ENCODE assay signal across 9 cellular contexts in genomic region chr15:88256261-88257230, GRCh38. TPM values are rescaled to one million over a fixed set of nuclear protein-coding genes. Genes with fewer than 3 reads are reported as not detected.
A peak's percentile ranks its signal among the peaks of the same experiment; 100 is the strongest.
DNase-seq lines count a peak whose midpoint lies in the region; ATAC-seq and TF ChIP-seq lines count a peak whose summit lies in the region.
"Had no signal": no experiment of that assay in that cellular context is flagged by ENCODE, and none has a peak within 500 bp of the region (broad histone marks: within the 10 kb centered on the region; RNA-seq: fewer than 3 reads in every experiment).

Gene NTRK3 (minus strand): TSS chr15:88256739. CDS start chr15:88256153, 586 bp downstream.

- DNase-seq in GM13977 (ENCODE audit: low spot score) (peak; percentile 44), OCI-LY7 (ENCODE audit: low spot score) (peak; percentile 42), Kasumi-1 (lab: John Stamatoyannopoulos, UW) (no peak), AML-193 (lab: John Stamatoyannopoulos, UW) (no peak)
- no peak for DNase-seq in effector memory CD8-positive, alpha-beta T cell
- DNase-seq in natural killer cell treated with Interleukin-12 subunit alpha and Interleukin-12 subunit beta and Interleukin-15 and Interleukin-18, amount 100 ng/mL, for 72 hours (ENCODE audit: low spot score): no peak

- TF ChIP-seq CTCF in GM13977 (IDR thresholded peaks at IDR 0.05; ENCODE audit: extremely low read depth, insufficient read depth, missing control alignments) (no peak), OCI-LY7 (conservative IDR thresholded peaks at IDR 0.05; ENCODE audit: low read length) (no peak)

- CTCF ChIA-PET in OCI-LY7 (lab: Charles Lee; ENCODE audit: unreplicated experiment): no interaction called here

- intact Hi-C loops in OCI-LY7 (cut with micrococcal nuclease; ENCODE audit: unreplicated experiment): no loop called here

- H3K4me2 ChIP-seq in OCI-LY7 (ENCODE audit: low read length): peak within 1 kb of the TSS; percentile 74

- peaks cover 7% of the 10 kb centered on the region for H3K4me1 ChIP-seq in OCI-LY7 (ENCODE audit: insufficient read depth, low read length, poor library complexity, severe bottlenecking)

- H3K27ac Mint-ChIP-seq in effector memory CD8-positive, alpha-beta T cell: no peak within 1 kb of the TSS
- H3K27ac Mint-ChIP-seq in natural killer cell treated with Interleukin-12 subunit alpha and Interleukin-12 subunit beta and Interleukin-15 and Interleukin-18, amount 100 ng/mL, for 72 hours: no peak within 1 kb of the TSS

- peak within 1 kb of the TSS; percentile 71 for H3K4me3 ChIP-seq in OCI-LY7 (ENCODE audit: low read depth, low read length, poor library complexity, severe bottlenecking)
- H3K4me3 ChIP-seq: SK-N-MC had no signal

- POLR2A ChIA-PET in OCI-LY7 (lab: Charles Lee): interaction anchor here (1.3 to 1.8 kb wide), 2 partner anchors 144 to 146 kb away, joined by 3 to 10 read pairs; no protein-coding TSS in a partner anchor

- H3K27me3 Mint-ChIP-seq in effector memory CD8-positive, alpha-beta T cell: peaks cover 70 to 100% of the 10 kb centered on the region in 2 donors
- H3K27me3 Mint-ChIP-seq in natural killer cell treated with Interleukin-12 subunit alpha and Interleukin-12 subunit beta and Interleukin-15 and Interleukin-18, amount 100 ng/mL, for 72 hours: peaks cover 43 to 64% of the 10 kb centered on the region in 2 donors

- no peaks in the 10 kb centered on the region for H3K36me3 ChIP-seq in OCI-LY7 (ENCODE audit: insufficient read depth, low read length)

- no peak for ATAC-seq in effector memory CD8-positive, alpha-beta T cell (replicated peaks)
- no peak for ATAC-seq in natural killer cell treated with Interleukin-12 subunit alpha and Interleukin-12 subunit beta and Interleukin-15 and Interleukin-18, amount 100 ng/mL, for 72 hours
- ATAC-seq in HG02642 (IDR thresholded peaks at IDR 0.05; ENCODE audit: poor library complexity, unreplicated experiment) (no peak), HG03159 (IDR thresholded peaks at IDR 0.05; ENCODE audit: unreplicated experiment) (no peak)

- peak within 1 kb of the TSS; percentile 72 for H2AFZ ChIP-seq in OCI-LY7 (ENCODE audit: low read length)

- no TSS peak for BruUV-seq in OCI-LY7 (replicated peaks; lab: Mats Ljungman, UMichigan)

- H3K36me3 Mint-ChIP-seq in effector memory CD8-positive, alpha-beta T cell (ENCODE audit: insufficient read depth): peaks cover 5% of the 10 kb centered on the region
- no peaks in the 10 kb centered on the region for H3K36me3 Mint-ChIP-seq in natural killer cell treated with Interleukin-12 subunit alpha and Interleukin-12 subunit beta and Interleukin-15 and Interleukin-18, amount 100 ng/mL, for 72 hours

- in situ Hi-C loops in GM13977 (cut with MboI; ENCODE audit: low pct_unique_long_range_greater_than_20kb, low sequenced_read_pairs, unreplicated experiment): no loop called here

- H3K9me3 ChIP-seq in OCI-LY7 (ENCODE audit: low read length): no peaks in the 10 kb centered on the region

- no peaks in the 10 kb centered on the region for H3K79me2 ChIP-seq in OCI-LY7 (ENCODE audit: insufficient read depth, low read depth, low read length)

- H4K20me1 ChIP-seq in OCI-LY7 (ENCODE audit: insufficient read depth, low read length): no peaks in the 10 kb centered on the region

- peaks cover 0 to 13% of the 10 kb centered on the region in 2 donors for H3K4me1 Mint-ChIP-seq in effector memory CD8-positive, alpha-beta T cell (ENCODE audit: low read depth in 2 of 2)
- H3K4me1 Mint-ChIP-seq in natural killer cell treated with Interleukin-12 subunit alpha and Interleukin-12 subunit beta and Interleukin-15 and Interleukin-18, amount 100 ng/mL, for 72 hours (ENCODE audit: low read depth in 2 of 2): peaks cover 5 to 6% of the 10 kb centered on the region in 2 donors

- H3K4me3 Mint-ChIP-seq in effector memory CD8-positive, alpha-beta T cell: peak within 1 kb of the TSS; percentile 40 to 81
- H3K4me3 Mint-ChIP-seq in natural killer cell treated with Interleukin-12 subunit alpha and Interleukin-12 subunit beta and Interleukin-15 and Interleukin-18, amount 100 ng/mL, for 72 hours: peak within 1 kb of the TSS; percentile 48

- H3K9me2 ChIP-seq in OCI-LY7 (ENCODE audit: insufficient read depth, low read length): no peaks in the 10 kb centered on the region

- H3K27ac ChIP-seq in OCI-LY7 (ENCODE audit: low read depth, low read length, poor library complexity, severe bottlenecking): no peak within 1 kb of the TSS
- H3K27ac ChIP-seq: SK-N-MC had no signal

- H3K9me3 Mint-ChIP-seq in effector memory CD8-positive, alpha-beta T cell: no peaks in the 10 kb centered on the region
- H3K9me3 Mint-ChIP-seq in natural killer cell treated with Interleukin-12 subunit alpha and Interleukin-12 subunit beta and Interleukin-15 and Interleukin-18, amount 100 ng/mL, for 72 hours: no peaks in the 10 kb centered on the region

RNA-seq across cellular contexts. Expression of gene NTRK3, which starts in this region (rescaled TPM):
- 0.50 and 0.80 TPM in 2 replicates for total RNA-seq in OCI-LY7 (2014; rRNA removed; shearing (Covaris generic))
- 2.5 and 2.9 TPM in 2 replicates for total RNA-seq in OCI-LY7 (2022)
- 1 to 10 TPM in 1 of 2 donors, under 1 TPM in 1; 0.42 to 1.2 TPM for total RNA-seq in natural killer cell treated with Interleukin-12 subunit alpha and Interleukin-12 subunit beta and Interleukin-15 and Interleukin-18, amount 100 ng/mL, for 72 hours

Comparison
In these comparisons a context has a peak if more than half of its experiments do, and no peak if none do; other contexts are left out.
1. DNase-seq: peak in GM13977 (single experiment) and OCI-LY7 (single experiment); none in effector memory CD8-positive, alpha-beta T cell (0 of 3), natural killer cell treated with Interleukin-12 subunit alpha and Interleukin-12 subunit beta and Interleukin-15 and Interleukin-18, amount 100 ng/mL, for 72 hours (single experiment), Kasumi-1 (0 of 2) and AML-193 (0 of 2).